ENCODE assay signal across 7 cellular contexts in the genomic region with DNA sequence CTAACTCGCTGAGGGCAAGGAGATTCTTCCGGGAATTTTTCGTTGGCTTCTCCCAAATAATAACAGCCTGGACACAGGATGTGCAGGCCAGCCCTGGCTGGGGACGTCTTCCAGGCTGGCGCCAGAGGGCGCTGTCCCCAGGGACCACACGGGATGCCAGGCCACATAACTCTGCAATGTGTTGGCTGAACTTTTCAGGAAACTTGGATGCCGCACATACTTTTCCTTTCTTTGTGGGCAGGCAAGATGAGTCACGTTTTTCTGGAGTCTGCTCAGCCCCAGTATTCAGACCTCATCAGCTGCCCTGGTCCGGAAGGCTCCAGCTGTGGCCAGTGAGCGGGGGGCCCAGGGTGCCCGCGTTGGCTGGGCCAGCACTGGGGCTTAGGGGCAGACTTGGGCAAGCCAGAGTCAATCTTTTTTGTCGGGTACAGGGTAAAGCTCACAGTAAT.
DNase-seq lines count a peak whose midpoint lies in the region.

No MANE protein-coding gene starts in this region.

- DNase-seq in DMS53 treated with DMSO at 0.1 percent for 48 hours (lab: John Stamatoyannopoulos, UW; ENCODE audit: unreplicated experiment) (peak; percentile 42), HAP-1 (ENCODE audit: low spot score in 2 of 2) (peak; percentile 82 to 88), RPMI7951 (ENCODE audit: low read depth) (peak; percentile 99), middle frontal gyrus (ENCODE audit: extremely low spot score, low spot score) (peak; percentile 39), NCI-H146 (lab: John Stamatoyannopoulos, UW) (no peak)
- no peak for DNase-seq in stimulated activated naive CD4-positive, alpha-beta T cell treated with Interleukin-2 at 50 U/mL for 16 hours (lab: John Stamatoyannopoulos, UW)

- no peaks in the 10 kb centered on the region for H3K27me3 ChIP-seq in HAP-1 (ENCODE audit: low read depth)
- H3K27me3 ChIP-seq in esophagus (ENCODE audit: control insufficient read depth in 1 of 2, insufficient read depth in 2 of 2, low read length in 2 of 2): no peaks in the 10 kb centered on the region

- H3K9me3 ChIP-seq in HAP-1 (no peaks in the 10 kb centered on the region), esophagus (ENCODE audit: control insufficient read depth in 2 of 2, insufficient read depth in 1 of 2, low read depth in 1 of 2, low read length in 1 of 2) (no peaks in the 10 kb centered on the region)

- H3K4me3 ChIP-seq in HAP-1 (no peak overlapping the region), esophagus (ENCODE audit: low read depth in 1 of 2, low read length in 2 of 2) (no peak overlapping the region)

- H3K36me3 ChIP-seq in HAP-1 (replicated peaks) (no peaks in the 10 kb centered on the region), esophagus (ENCODE audit: control insufficient read depth in 2 of 2, insufficient read depth in 2 of 2, low read length in 1 of 2) (no peaks in the 10 kb centered on the region)

- in situ Hi-C loops in HAP-1 (cut with MboI; ENCODE audit: low sequenced_read_pairs): no loop called here

- peaks cover 2% of the 10 kb centered on the region; the same call in 1 of the 2 replicates for H3K4me1 ChIP-seq in HAP-1
- H3K4me1 ChIP-seq in esophagus (ENCODE audit: control insufficient read depth in 2 of 2, insufficient read depth in 2 of 2, low read length in 1 of 2): peaks cover 8 to 10% of the 10 kb centered on the region in 2 donors

- 16 to 22% methylated on average over 14 of the region's 14 CpGs for WGBS in esophagus, 2 donors

- H3K27ac ChIP-seq in esophagus (ENCODE audit: low read depth in 2 of 2, low read length in 1 of 2): peak overlapping the region; percentile 63 to 72

Comparison
In these comparisons a context has a peak if more than half of its experiments do, and no peak if none do; other contexts are left out.
1. DNase-seq: peak in DMS53 treated with DMSO at 0.1 percent for 48 hours (single experiment), HAP-1 (2 of 2), RPMI7951 (single experiment) and middle frontal gyrus (single experiment); none in stimulated activated naive CD4-positive, alpha-beta T cell treated with Interleukin-2 at 50 U/mL for 16 hours (single experiment) and NCI-H146 (single experiment).